In genomic region chr17:40895106-40895730, GRCh38 we compare ENCODE assay signal across 20 cellular contexts. TPM values are rescaled to one million over a fixed set of nuclear protein-coding genes. Genes with fewer than 3 reads are reported as not detected.
"Had no signal": no experiment of that assay in that cellular context is flagged by ENCODE, and none has a peak within 500 bp of the region (broad histone marks: within the 10 kb centered on the region; RNA-seq: fewer than 3 reads in every experiment).

No MANE protein-coding gene starts in this region.

- H3K4me1 Mint-ChIP-seq: nephron had no signal

- FAIRE-seq: endothelial cell of umbilical vein, frontal cortex, islet of Langerhans, urothelium cell line had no signal

- H3K27ac ChIP-seq: adrenal gland, coronary artery, heart right ventricle, stomach, thoracic aorta had no signal

- H3K27me3 ChIP-seq: adrenal gland had no signal

- H3K36me3 ChIP-seq: adrenal gland, heart right ventricle, stomach, thoracic aorta had no signal

- H3K27ac Mint-ChIP-seq: activated T-helper 2 cell treated with anti-CD3 and anti-CD28 coated beads, Interferon-gamma antibody, Interleukin-2, Interleukin-4, amounts not matched to agents 10 μg/mL and 5 μg/mL and 100 μg/mL, durations not matched to agents 14 hours and 24 hours and 36 hours; nephron had no signal

- H3K9me3 Mint-ChIP-seq: activated T-helper 2 cell treated with anti-CD3 and anti-CD28 coated beads, Interferon-gamma antibody, Interleukin-2, Interleukin-4, amounts not matched to agents 10 μg/mL and 5 μg/mL and 100 μg/mL, durations not matched to agents 14 hours and 24 hours and 36 hours; nephron had no signal

- H3K9me3 ChIP-seq: adrenal gland, heart right ventricle, stomach, thoracic aorta had no signal

- H3K4me3 ChIP-seq: adrenal gland, coronary artery, heart right ventricle, skin epidermis, stomach, thoracic aorta had no signal

- H3K4me1 ChIP-seq: adrenal gland, heart right ventricle, stomach had no signal

- ATAC-seq: activated CD4-positive, CD25-positive, alpha-beta regulatory T cell treated with anti-CD3 and anti-CD28 coated beads, Interleukin-2, amount 50 U/mL, for 24 hours; heart right ventricle; left lobe of liver had no signal

- DNase-seq: activated naive CD4-positive, alpha-beta T cell treated with anti-CD3 and anti-CD28 coated beads, Interleukin-2, amount 50 U/mL, for 16 hours; adrenal gland; caudate nucleus; effector CD4-positive, alpha-beta T cell; heart right ventricle; stimulated activated CD4-positive, alpha-beta T cell treated with anti-CD3 and anti-CD28 coated beads, Interleukin-4, amount 100 ng/mL, for 4 hours; stomach had no signal

- H3K4me3 Mint-ChIP-seq: nephron had no signal

RNA-seq across cellular contexts. Expression of gene KRT20, which starts 10.2 kb away (rescaled TPM):
- total RNA-seq: activated T-helper 2 cell treated with anti-CD3 and anti-CD28 coated beads, Interferon-gamma antibody, Interleukin-2, Interleukin-4, amounts not matched to agents 10 μg/mL and 5 μg/mL and 100 μg/mL, durations not matched to agents 14 hours and 24 hours and 36 hours; endothelial cell of umbilical vein; fibroblast of lung; frontal cortex; heart right ventricle; osteocyte had no signal
- polyA plus RNA-seq: endothelial cell of umbilical vein, fibroblast of lung, heart right ventricle had no signal

RNA-seq across cellular contexts. Expression of gene KRT12, which starts 28.2 kb away (rescaled TPM):
- total RNA-seq: activated T-helper 2 cell treated with anti-CD3 and anti-CD28 coated beads, Interferon-gamma antibody, Interleukin-2, Interleukin-4, amounts not matched to agents 10 μg/mL and 5 μg/mL and 100 μg/mL, durations not matched to agents 14 hours and 24 hours and 36 hours; adrenal gland; endothelial cell of umbilical vein; fibroblast of lung; frontal cortex; heart right ventricle; left lobe of liver; osteocyte; thoracic aorta had no signal
- polyA plus RNA-seq: adrenal gland, endothelial cell of umbilical vein, fibroblast of lung, heart right ventricle had no signal

RNA-seq across cellular contexts. Expression of gene KRT23, which starts 42.2 kb away (rescaled TPM):
- total RNA-seq: activated T-helper 2 cell treated with anti-CD3 and anti-CD28 coated beads, Interferon-gamma antibody, Interleukin-2, Interleukin-4, amounts not matched to agents 10 μg/mL and 5 μg/mL and 100 μg/mL, durations not matched to agents 14 hours and 24 hours and 36 hours; adrenal gland; endothelial cell of umbilical vein; fibroblast of lung; osteocyte; stomach had no signal
- polyA plus RNA-seq: endothelial cell of umbilical vein had no signal
